Comparison of ENCODE assay signal across 2 cellular contexts in genomic region chr16:1865902-1866690, GRCh38.
TF ChIP-seq lines count a peak whose summit lies in the region.

No MANE protein-coding gene starts in this region.

TF ChIP-seq in liver, 16 proteins besides CTCF, POLR2A, EP300 and RAD21:
- no peak for TF ChIP-seq HNF4A (conservative IDR thresholded peaks at IDR 0.05)
- no peak for TF ChIP-seq SP1 (IDR thresholded peaks at IDR 0.05)
- no peak for TF ChIP-seq TAF1 (conservative IDR thresholded peaks at IDR 0.05)
- no peak for TF ChIP-seq HNF4G (IDR thresholded peaks at IDR 0.05)

TF ChIP-seq in HepG2, 621 proteins besides CTCF, POLR2A, EP300 and RAD21:
- TF ChIP-seq NONO (IDR thresholded peaks at IDR 0.05): no peak
- no peak for TF ChIP-seq NONO (CRISPR knock-in tag; conservative IDR thresholded peaks at IDR 0.05)
- no peak for TF ChIP-seq FOXP1 (IDR thresholded peaks at IDR 0.05)
- no peak for TF ChIP-seq FOXP1 (CRISPR knock-in tag; IDR thresholded peaks at IDR 0.05)
- TF ChIP-seq, protein P1, sequence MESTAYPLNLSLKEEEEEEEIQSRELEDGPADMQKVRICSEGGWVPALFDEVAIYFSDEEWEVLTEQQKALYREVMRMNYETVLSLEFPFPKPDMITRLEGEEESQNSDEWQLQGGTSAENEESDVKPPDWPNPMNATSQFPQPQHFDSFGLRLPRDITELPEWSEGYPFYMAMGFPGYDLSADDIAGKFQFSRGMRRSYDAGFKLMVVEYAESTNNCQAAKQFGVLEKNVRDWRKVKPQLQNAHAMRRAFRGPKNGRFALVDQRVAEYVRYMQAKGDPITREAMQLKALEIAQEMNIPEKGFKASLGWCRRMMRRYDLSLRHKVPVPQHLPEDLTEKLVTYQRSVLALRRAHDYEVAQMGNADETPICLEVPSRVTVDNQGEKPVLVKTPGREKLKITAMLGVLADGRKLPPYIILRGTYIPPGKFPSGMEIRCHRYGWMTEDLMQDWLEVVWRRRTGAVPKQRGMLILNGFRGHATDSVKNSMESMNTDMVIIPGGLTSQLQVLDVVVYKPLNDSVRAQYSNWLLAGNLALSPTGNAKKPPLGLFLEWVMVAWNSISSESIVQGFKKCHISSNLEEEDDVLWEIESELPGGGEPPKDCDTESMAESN (CRISPR knock-in tag; conservative IDR thresholded peaks at IDR 0.05): no peak
- TF ChIP-seq ATF7 (IDR thresholded peaks at IDR 0.05): no peak
- TF ChIP-seq ATF7 (CRISPR knock-in tag; IDR thresholded peaks at IDR 0.05): no peak
